11 cellular contexts compared by ENCODE assay signal in the genomic region with DNA sequence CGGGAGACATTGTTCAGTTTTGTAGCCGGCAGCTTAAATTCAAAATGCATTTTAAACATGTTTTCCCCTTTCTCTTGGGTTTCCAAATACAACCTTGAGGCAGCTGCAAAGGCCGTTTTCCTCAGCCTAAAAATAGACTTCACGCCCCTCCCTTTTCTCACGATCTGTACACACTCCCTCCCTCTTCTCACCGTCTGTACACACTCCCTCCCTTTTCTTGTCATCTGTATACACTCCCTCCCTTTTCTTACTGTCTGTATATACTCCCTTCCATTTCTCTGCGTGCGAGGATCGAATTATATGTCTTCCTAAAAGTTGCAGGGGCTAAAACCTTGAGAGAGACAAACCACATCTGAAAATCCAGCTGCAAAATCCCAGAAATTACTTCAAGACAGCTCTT. TPM values are rescaled to one million over a fixed set of nuclear protein-coding genes. Genes with fewer than 3 reads are reported as not detected.
A peak's percentile ranks its signal among the peaks of the same experiment; 100 is the strongest.
DNase-seq lines count a peak whose midpoint lies in the region; ATAC-seq and TF ChIP-seq lines count a peak whose summit lies in the region.
"Had no signal": no experiment of that assay in that cellular context is flagged by ENCODE, and none has a peak within 500 bp of the region (broad histone marks: within the 10 kb centered on the region; RNA-seq: fewer than 3 reads in every experiment).

No MANE protein-coding gene starts in this region.

- no peak overlapping the region for H3K27ac Mint-ChIP-seq in HFFc6
- H3K27ac Mint-ChIP-seq in natural killer cell treated with Interleukin-12 subunit alpha and Interleukin-12 subunit beta and Interleukin-15 and Interleukin-18, amount 100 ng/mL, for 72 hours, result peak overlapping the region; percentile 70 to 85

- no peak for TF ChIP-seq CTCF in HFFc6 (IDR thresholded peaks at IDR 0.05)
- no peak for TF ChIP-seq CTCF in esophagus squamous epithelium (IDR thresholded peaks at IDR 0.05)

- H3K9me3 Mint-ChIP-seq in HFFc6, result no peaks in the 10 kb centered on the region
- H3K9me3 Mint-ChIP-seq in natural killer cell treated with Interleukin-12 subunit alpha and Interleukin-12 subunit beta and Interleukin-15 and Interleukin-18, amount 100 ng/mL, for 72 hours, result peaks cover 3% of the 10 kb centered on the region

- peak overlapping the region in 3 of 4 donors; percentile 15 to 53 (median 18) for H3K4me3 ChIP-seq in esophagus squamous epithelium

- WGBS in esophagus squamous epithelium, 2 donors, result 35 to 37% methylated on average over 9 of the region's 9 CpGs

- no peak for TF ChIP-seq POLR2A in esophagus squamous epithelium (IDR thresholded peaks at IDR 0.05)

- H3K27ac ChIP-seq in esophagus squamous epithelium, result peak overlapping the region; percentile 14 to 76 (median 57)

- H3K27me3 Mint-ChIP-seq in HFFc6 (ENCODE audit: insufficient read depth), result peaks cover 43% of the 10 kb centered on the region
- peaks cover 0 to 5% of the 10 kb centered on the region in 2 donors for H3K27me3 Mint-ChIP-seq in natural killer cell treated with Interleukin-12 subunit alpha and Interleukin-12 subunit beta and Interleukin-15 and Interleukin-18, amount 100 ng/mL, for 72 hours

- peaks cover 5 to 66% (median 25%) of the 10 kb centered on the region in 3 donors for H3K4me1 ChIP-seq in esophagus squamous epithelium

- DNase-seq in HFFc6 (no peak), NCI-H2171 treated with DMSO at 0.1 percent for 48 hours (lab: John Stamatoyannopoulos, UW) (peak; percentile 64), esophagus squamous epithelium (lab: John Stamatoyannopoulos, UW) (no peak), NCI-H1694 (lab: John Stamatoyannopoulos, UW) (no peak), DMS153 treated with DMSO at 0.1 percent for 48 hours (lab: John Stamatoyannopoulos, UW; ENCODE audit: unreplicated experiment) (no peak)
- peak; percentile 64 for DNase-seq in natural killer cell treated with Interleukin-12 subunit alpha and Interleukin-12 subunit beta and Interleukin-15 and Interleukin-18, amount 100 ng/mL, for 72 hours (ENCODE audit: low spot score)
- DNase-seq in stimulated activated CD8-positive, alpha-beta memory T cell treated with anti-CD3 and anti-CD28 coated beads, Interleukin-4, amount 100 ng/mL, for 48 hours, result no peak
- DNase-seq: NCI-H1105 treated with DMSO at 0.1 percent for 48 hours, SHP77, substantia nigra had no signal

- peaks cover 9% of the 10 kb centered on the region for H3K4me1 Mint-ChIP-seq in HFFc6 (ENCODE audit: low read depth)
- H3K4me1 Mint-ChIP-seq in natural killer cell treated with Interleukin-12 subunit alpha and Interleukin-12 subunit beta and Interleukin-15 and Interleukin-18, amount 100 ng/mL, for 72 hours (ENCODE audit: low read depth in 2 of 2), result peaks cover 54% of the 10 kb centered on the region in 2 donors

- no peaks in the 10 kb centered on the region for H3K9me3 ChIP-seq in esophagus squamous epithelium

- peak overlapping the region; percentile 38; the same call in 1 of the 2 replicates for H3K4me3 Mint-ChIP-seq in HFFc6
- peak overlapping the region; percentile 79 for H3K4me3 Mint-ChIP-seq in natural killer cell treated with Interleukin-12 subunit alpha and Interleukin-12 subunit beta and Interleukin-15 and Interleukin-18, amount 100 ng/mL, for 72 hours

- intact Hi-C loops in esophagus squamous epithelium (cut with DNase I), result no loop called here

- peak in 1 of 2 donors; percentile 70 for ATAC-seq in natural killer cell treated with Interleukin-12 subunit alpha and Interleukin-12 subunit beta and Interleukin-15 and Interleukin-18, amount 100 ng/mL, for 72 hours
- ATAC-seq in GM19395 (IDR thresholded peaks at IDR 0.05; ENCODE audit: unreplicated experiment), result no peak

- H3K36me3 ChIP-seq in esophagus squamous epithelium, result no peaks in the 10 kb centered on the region

- no peaks in the 10 kb centered on the region for H3K36me3 Mint-ChIP-seq in HFFc6 (ENCODE audit: low read depth)
- no peaks in the 10 kb centered on the region for H3K36me3 Mint-ChIP-seq in natural killer cell treated with Interleukin-12 subunit alpha and Interleukin-12 subunit beta and Interleukin-15 and Interleukin-18, amount 100 ng/mL, for 72 hours

- peaks cover 0 to 32% (median 0%) of the 10 kb centered on the region in 4 donors for H3K27me3 ChIP-seq in esophagus squamous epithelium

RNA-seq across cellular contexts. Expression of gene MUC4, which starts 8.9 kb away (rescaled TPM):
- total RNA-seq in HFFc6 (2021; fragmentation: NEBNext Ultra II Directional; extraction: Animal tissue kit (Norgen Biotek cat#: 25700)), result not detected
- 10 to 100 TPM; 11.1 to 51.6 (median 32.2) TPM for total RNA-seq in esophagus squamous epithelium
- total RNA-seq in natural killer cell treated with Interleukin-12 subunit alpha and Interleukin-12 subunit beta and Interleukin-15 and Interleukin-18, amount 100 ng/mL, for 72 hours, result under 1 TPM; 0.19 to 0.28 TPM

Comparison
In these comparisons a context has a peak if more than half of its experiments do, and no peak if none do; other contexts are left out.
1. DNase-seq: peak in NCI-H2171 treated with DMSO at 0.1 percent for 48 hours (single experiment) and natural killer cell treated with Interleukin-12 subunit alpha and Interleukin-12 subunit beta and Interleukin-15 and Interleukin-18, amount 100 ng/mL, for 72 hours (single experiment); none in HFFc6 (single experiment), esophagus squamous epithelium (single experiment), stimulated activated CD8-positive, alpha-beta memory T cell treated with anti-CD3 and anti-CD28 coated beads, Interleukin-4, amount 100 ng/mL, for 48 hours (single experiment), NCI-H1694 (single experiment) and DMS153 treated with DMSO at 0.1 percent for 48 hours (single experiment).
2. RNA of gene MUC4, which starts 8.9 kb away (total RNA-seq): 11.1 to 51.6 TPM in esophagus squamous epithelium; 0.19 to 0.28 TPM in natural killer cell treated with Interleukin-12 subunit alpha and Interleukin-12 subunit beta and Interleukin-15 and Interleukin-18, amount 100 ng/mL, for 72 hours and not detected in HFFc6; every median in the first group is over 4 times any median in the second.